In the genomic region with DNA sequence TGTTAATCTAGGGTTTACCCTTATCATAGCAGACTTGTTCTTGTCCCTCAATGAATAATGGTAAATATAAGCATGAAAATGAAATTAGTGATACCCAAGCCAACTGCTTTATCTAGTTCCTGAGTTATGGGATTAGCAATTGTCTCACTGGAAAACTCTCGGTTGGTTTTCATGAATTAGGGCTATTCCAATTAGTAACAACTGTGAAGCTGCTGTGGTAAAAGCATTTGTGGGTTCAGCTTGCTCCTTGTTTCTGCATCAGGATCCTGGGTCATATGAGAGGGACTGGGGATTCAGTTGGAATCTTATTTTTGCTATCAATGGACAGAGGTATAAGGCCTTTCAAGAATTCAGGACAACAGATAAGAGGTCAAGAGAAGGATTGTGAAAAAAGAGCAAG, we compare ENCODE assay signal across 31 cellular contexts. TPM values are rescaled to one million over a fixed set of nuclear protein-coding genes. Genes with fewer than 3 reads are reported as not detected.
"Had no signal": no experiment of that assay in that cellular context is flagged by ENCODE, and none has a peak within 500 bp of the region (broad histone marks: within the 10 kb centered on the region; RNA-seq: fewer than 3 reads in every experiment).

No MANE protein-coding gene starts in this region.

- H3K4me3 Mint-ChIP-seq: stimulated activated effector memory CD8-positive, alpha-beta T cell treated with anti-CD3 and anti-CD28 coated beads, Interleukin-12 subunit alpha, Interleukin-12 subunit beta, amount 100 ng/mL, for 72 hours; stimulated activated memory B cell treated with anti-CD40 and anti-IgM and Interleukin-4, amounts not matched to agents 10 μg/mL and 1 μg/mL and 100 μg/mL, for 72 hours; stimulated activated naive B cell treated with anti-CD40 and anti-IgM and Interleukin-4, amounts not matched to agents 10 μg/mL and 1 μg/mL and 100 μg/mL, for 72 hours; stimulated activated naive CD8-positive, alpha-beta T cell treated with anti-CD3 and anti-CD28 coated beads, Interleukin-15, amount 100 ng/mL, for 72 hours; stimulated activated naive CD8-positive, alpha-beta T cell treated with anti-CD3 and anti-CD28 coated beads, Interleukin-15, Interleukin-2, amounts not matched to agents 100 ng/mL and 50 ng/mL, for 24 hours; type B pancreatic cell had no signal

- H3K9me3 Mint-ChIP-seq: stimulated activated effector memory CD8-positive, alpha-beta T cell treated with anti-CD3 and anti-CD28 coated beads, Interleukin-12 subunit alpha, Interleukin-12 subunit beta, amount 100 ng/mL, for 72 hours; stimulated activated memory B cell treated with anti-CD40 and anti-IgM and Interleukin-4, amounts not matched to agents 10 μg/mL and 1 μg/mL and 100 μg/mL, for 72 hours; stimulated activated naive B cell treated with anti-CD40 and anti-IgM and Interleukin-4, amounts not matched to agents 10 μg/mL and 1 μg/mL and 100 μg/mL, for 72 hours; stimulated activated naive CD8-positive, alpha-beta T cell treated with anti-CD3 and anti-CD28 coated beads, Interleukin-15, amount 100 ng/mL, for 72 hours; stimulated activated naive CD8-positive, alpha-beta T cell treated with anti-CD3 and anti-CD28 coated beads, Interleukin-15, Interleukin-2, amounts not matched to agents 100 ng/mL and 50 ng/mL, for 24 hours; type B pancreatic cell had no signal

- H3K4me3 ChIP-seq: stomach, suprapubic skin, testis, thoracic aorta, thyroid gland, tibial artery, tibial nerve, transverse colon, upper lobe of left lung, upper lobe of right lung, uterus, vagina had no signal

- H3K4me1 ChIP-seq: stomach, suprapubic skin, testis, thyroid gland, tibial artery, tibial nerve, transverse colon, upper lobe of left lung, upper lobe of right lung, uterus, vagina had no signal

- FAIRE-seq: urothelium cell line had no signal

- H3K36me3 Mint-ChIP-seq: stimulated activated effector memory CD8-positive, alpha-beta T cell treated with anti-CD3 and anti-CD28 coated beads, Interleukin-12 subunit alpha, Interleukin-12 subunit beta, amount 100 ng/mL, for 72 hours; stimulated activated memory B cell treated with anti-CD40 and anti-IgM and Interleukin-4, amounts not matched to agents 10 μg/mL and 1 μg/mL and 100 μg/mL, for 72 hours; stimulated activated naive B cell treated with anti-CD40 and anti-IgM and Interleukin-4, amounts not matched to agents 10 μg/mL and 1 μg/mL and 100 μg/mL, for 72 hours; type B pancreatic cell had no signal

- H3K9me3 ChIP-seq: stomach, suprapubic skin, testis, thoracic aorta, thyroid gland, tibial artery, tibial nerve, transverse colon, upper lobe of left lung, upper lobe of right lung, uterus, vagina had no signal

- H3K27ac Mint-ChIP-seq: stimulated activated effector memory CD8-positive, alpha-beta T cell treated with anti-CD3 and anti-CD28 coated beads, Interleukin-12 subunit alpha, Interleukin-12 subunit beta, amount 100 ng/mL, for 72 hours; stimulated activated memory B cell treated with anti-CD40 and anti-IgM and Interleukin-4, amounts not matched to agents 10 μg/mL and 1 μg/mL and 100 μg/mL, for 72 hours; stimulated activated naive B cell treated with anti-CD40 and anti-IgM and Interleukin-4, amounts not matched to agents 10 μg/mL and 1 μg/mL and 100 μg/mL, for 72 hours; stimulated activated naive CD8-positive, alpha-beta T cell treated with anti-CD3 and anti-CD28 coated beads, Interleukin-15, amount 100 ng/mL, for 72 hours; stimulated activated naive CD8-positive, alpha-beta T cell treated with anti-CD3 and anti-CD28 coated beads, Interleukin-15, Interleukin-2, amounts not matched to agents 100 ng/mL and 50 ng/mL, for 24 hours; type B pancreatic cell had no signal

- H3K27me3 Mint-ChIP-seq: stimulated activated memory B cell treated with anti-CD40 and anti-IgM and Interleukin-4, amounts not matched to agents 10 μg/mL and 1 μg/mL and 100 μg/mL, for 72 hours; stimulated activated naive B cell treated with anti-CD40 and anti-IgM and Interleukin-4, amounts not matched to agents 10 μg/mL and 1 μg/mL and 100 μg/mL, for 72 hours; stimulated activated naive CD8-positive, alpha-beta T cell treated with anti-CD3 and anti-CD28 coated beads, Interleukin-15, amount 100 ng/mL, for 72 hours; stimulated activated naive CD8-positive, alpha-beta T cell treated with anti-CD3 and anti-CD28 coated beads, Interleukin-15, Interleukin-2, amounts not matched to agents 100 ng/mL and 50 ng/mL, for 24 hours had no signal

- H3K27me3 ChIP-seq: stomach, suprapubic skin, testis, thyroid gland, tibial artery, transverse colon, upper lobe of left lung, upper lobe of right lung, uterus, vagina had no signal

- H3K36me3 ChIP-seq: stomach, suprapubic skin, thoracic aorta, thyroid gland, tibial artery, tibial nerve, transverse colon, upper lobe of left lung, upper lobe of right lung, uterus, vagina had no signal

- ATAC-seq: stimulated activated effector memory CD8-positive, alpha-beta T cell treated with anti-CD3 and anti-CD28 coated beads, Interleukin-12 subunit alpha, Interleukin-12 subunit beta, amount 100 ng/mL, for 72 hours; stimulated activated memory B cell treated with anti-CD40 and anti-IgM and Interleukin-4, amounts not matched to agents 10 μg/mL and 1 μg/mL and 100 μg/mL, for 72 hours; stimulated activated naive B cell treated with anti-CD40 and anti-IgM and Interleukin-4, amounts not matched to agents 10 μg/mL and 1 μg/mL and 100 μg/mL, for 72 hours; stimulated activated naive CD8-positive, alpha-beta T cell treated with anti-CD3 and anti-CD28 coated beads, Interleukin-15, amount 100 ng/mL, for 72 hours; stimulated activated naive CD8-positive, alpha-beta T cell treated with anti-CD3 and anti-CD28 coated beads, Interleukin-15, Interleukin-2, amounts not matched to agents 100 U/mL and 50 U/mL, for 24 hours; upper lobe of right lung had no signal

- H3K4me1 Mint-ChIP-seq: stimulated activated effector memory CD8-positive, alpha-beta T cell treated with anti-CD3 and anti-CD28 coated beads, Interleukin-12 subunit alpha, Interleukin-12 subunit beta, amount 100 ng/mL, for 72 hours; stimulated activated memory B cell treated with anti-CD40 and anti-IgM and Interleukin-4, amounts not matched to agents 10 μg/mL and 1 μg/mL and 100 μg/mL, for 72 hours; stimulated activated naive B cell treated with anti-CD40 and anti-IgM and Interleukin-4, amounts not matched to agents 10 μg/mL and 1 μg/mL and 100 μg/mL, for 72 hours; stimulated activated naive CD8-positive, alpha-beta T cell treated with anti-CD3 and anti-CD28 coated beads, Interleukin-15, amount 100 ng/mL, for 72 hours had no signal

- H3K27ac ChIP-seq: stomach, suprapubic skin, testis, thoracic aorta, thyroid gland, tibial artery, tibial nerve, transverse colon, upper lobe of left lung, upper lobe of right lung, uterus, vagina had no signal

- DNase-seq: stimulated activated CD4-positive, alpha-beta T cell treated with anti-CD3 and anti-CD28 coated beads, Interleukin-2, amount 100 ng/mL, for 48 hours; stimulated activated CD4-positive, alpha-beta T cell treated with anti-CD3 and anti-CD28 coated beads, Interleukin-4, amount 100 ng/mL, for 1 hour; stimulated activated CD4-positive, alpha-beta T cell treated with anti-CD3 and anti-CD28 coated beads, Interleukin-4, amount 100 ng/mL, for 24 hours; stimulated activated CD4-positive, alpha-beta T cell treated with anti-CD3 and anti-CD28 coated beads, Interleukin-4, amount 100 ng/mL, for 4 hours; stimulated activated CD8-positive, alpha-beta memory T cell treated with anti-CD3 and anti-CD28 coated beads, Interleukin-4, amount 100 ng/mL, for 48 hours; stimulated activated naive B cell treated with anti-CD40 and anti-IgM and Interleukin-4, amounts not matched to agents 10 μg/mL and 1 μg/mL and 100 μg/mL, for 72 hours; stimulated activated naive CD4-positive, alpha-beta T cell; stimulated activated naive CD4-positive, alpha-beta T cell treated with Interleukin-2 at 50 U/mL for 16 hours; stimulated activated naive CD8-positive, alpha-beta T cell treated with anti-CD3 and anti-CD28 coated beads, Interleukin-15, amount 100 ng/mL, for 72 hours; stimulated activated naive CD8-positive, alpha-beta T cell treated with anti-CD3 and anti-CD28 coated beads, Interleukin-15, Interleukin-2, amounts not matched to agents 100 U/mL and 50 U/mL, for 24 hours; stomach; substantia nigra; testis; thyroid gland; tibial artery; transverse colon; trophoblast cell; upper lobe of left lung; upper lobe of right lung; uterus had no signal

RNA-seq across cellular contexts. Expression of a gene that starts 50.2 kb away (rescaled TPM):
- total RNA-seq: subcutaneous adipose tissue, thoracic aorta, thyroid gland, transverse colon, upper lobe of left lung, upper lobe of right lung, ureter, vagina had no signal
